ENCODE assay signal across 12 cellular contexts in genomic region chr4:99330648-99331047, GRCh38. TPM values are rescaled to one million over a fixed set of nuclear protein-coding genes. Genes with fewer than 3 reads are reported as not detected.
"Had no signal": no experiment of that assay in that cellular context is flagged by ENCODE, and none has a peak within 500 bp of the region (broad histone marks: within the 10 kb centered on the region; RNA-seq: fewer than 3 reads in every experiment).

No MANE protein-coding gene starts in this region.

- H3K27ac ChIP-seq: GM23248, HL-60 had no signal

- H3K36me3 Mint-ChIP-seq: IgD-negative memory B cell had no signal

- DNase-seq: GM23248, GOT3, H7, HFFc6, KBM-7 had no signal

- H3K27ac Mint-ChIP-seq: HFFc6, IgD-negative memory B cell had no signal

- H3K9me3 Mint-ChIP-seq: HFFc6 had no signal

- H3K4me1 Mint-ChIP-seq: IgD-negative memory B cell had no signal

- H3K9me3 ChIP-seq: HAP-1 had no signal

- H3K4me1 ChIP-seq: HAP-1 had no signal

- H3K4me3 ChIP-seq: GM23248, HAP-1 had no signal

- H3K36me3 ChIP-seq: HAP-1 had no signal

- H3K4me3 Mint-ChIP-seq: HFFc6, IgD-negative memory B cell had no signal

- ATAC-seq: HCT116, HepG2 had no signal

RNA-seq across cellular contexts. Expression of gene ADH1B, which starts 9.4 kb away (rescaled TPM):
- total RNA-seq: GM23248, H4, H7, HFFc6, HT1080 had no signal

RNA-seq across cellular contexts. Expression of gene ADH1C, which starts 21.9 kb away (rescaled TPM):
- total RNA-seq: GM23248, H7, HepG2, HFFc6, HT1080 had no signal

RNA-seq across cellular contexts. Expression of gene ADH1A, which starts 39.9 kb away (rescaled TPM):
- total RNA-seq: GM23248, H4, H7, HFFc6, HT1080 had no signal
